23 cellular contexts compared by ENCODE assay signal in genomic region chr7:90621892-90622182, GRCh38. TPM values are rescaled to one million over a fixed set of nuclear protein-coding genes. Genes with fewer than 3 reads are reported as not detected.
DNase-seq lines count a peak whose midpoint lies in the region; ATAC-seq, FAIRE-seq and TF ChIP-seq lines count a peak whose summit lies in the region.
"Had no signal": no experiment of that assay in that cellular context is flagged by ENCODE, and none has a peak within 500 bp of the region (broad histone marks: within the 10 kb centered on the region; RNA-seq: fewer than 3 reads in every experiment).

No MANE protein-coding gene starts in this region.

- no peak for DNase-seq in left ventricle myocardium superior
- no peak for DNase-seq in right atrium auricular region (ENCODE audit: low spot score)
- no peak for DNase-seq in central memory CD8-positive, alpha-beta T cell (ENCODE audit: low spot score in 2 of 2)
- no peak for DNase-seq in left lung
- no peak for DNase-seq in urothelium cell line (ENCODE audit: low spot score)
- no peak for DNase-seq in RPMI8226
- no peak for DNase-seq in GDM1 (lab: John Stamatoyannopoulos, UW)
- DNase-seq: activated B cell treated with CpG ODN at 0.5 μM for 24 hours; activated CD8-positive, alpha-beta memory T cell treated with anti-CD3 and anti-CD28 coated beads for 24 hours; cortex of kidney; DMS 273 treated with DMSO at 0.1 percent for 48 hours; naive thymus-derived CD4-positive, alpha-beta T cell; NCI-H1092; NCI-H2081; NCI-H510A; SHP77 treated with DMSO at 0.1 percent for 48 hours; T-helper 2 cell; thyroid gland had no signal

- no peaks in the 10 kb centered on the region for H3K27me3 Mint-ChIP-seq in central memory CD8-positive, alpha-beta T cell
- H3K27me3 Mint-ChIP-seq: activated B cell treated with CpG ODN at 0.5 μM for 24 hours; activated naive CD8-positive, alpha-beta T cell had no signal

- FAIRE-seq in urothelium cell line (lab: Jason Lieb, UNC), result no peak

- H3K4me3 ChIP-seq in right atrium auricular region, result no peak overlapping the region
- H3K4me3 ChIP-seq in left lung, result no peak overlapping the region
- H3K4me3 ChIP-seq: prostate gland, thyroid gland had no signal

- no peaks in the 10 kb centered on the region for H3K4me1 Mint-ChIP-seq in central memory CD8-positive, alpha-beta T cell

- H3K27ac ChIP-seq in right atrium auricular region (no peak overlapping the region), left lung (peak overlapping the region in 1 of 2 donors; percentile 68)
- H3K27ac ChIP-seq: C4-2B, epithelial cell of prostate, prostate gland, thyroid gland had no signal

- no peaks in the 10 kb centered on the region for H3K9me3 ChIP-seq in right atrium auricular region
- H3K9me3 ChIP-seq in left lung, result no peaks in the 10 kb centered on the region
- H3K9me3 ChIP-seq: prostate gland, thyroid gland had no signal

- peaks cover 6% of the 10 kb centered on the region for H3K9me3 Mint-ChIP-seq in central memory CD8-positive, alpha-beta T cell
- H3K9me3 Mint-ChIP-seq: activated B cell treated with CpG ODN at 0.5 μM for 24 hours; naive thymus-derived CD4-positive, alpha-beta T cell had no signal

- H3K4me3 Mint-ChIP-seq in central memory CD8-positive, alpha-beta T cell, result no peak overlapping the region
- H3K4me3 Mint-ChIP-seq: activated B cell treated with CpG ODN at 0.5 μM for 24 hours; activated naive CD8-positive, alpha-beta T cell; naive thymus-derived CD4-positive, alpha-beta T cell had no signal

- H3K27me3 ChIP-seq in right atrium auricular region (no peaks in the 10 kb centered on the region), left lung (no peaks in the 10 kb centered on the region)
- H3K27me3 ChIP-seq: thyroid gland had no signal

- no peaks in the 10 kb centered on the region for H3K36me3 Mint-ChIP-seq in central memory CD8-positive, alpha-beta T cell (ENCODE audit: insufficient read depth)
- H3K36me3 Mint-ChIP-seq: activated naive CD8-positive, alpha-beta T cell; naive thymus-derived CD4-positive, alpha-beta T cell had no signal

- peak overlapping the region; percentile 47 for H3K27ac Mint-ChIP-seq in central memory CD8-positive, alpha-beta T cell (ENCODE audit: low read depth)
- H3K27ac Mint-ChIP-seq: activated naive CD8-positive, alpha-beta T cell; naive thymus-derived CD4-positive, alpha-beta T cell had no signal

- intact Hi-C loops in left ventricle myocardium superior (cut with micrococcal nuclease), result loop anchor here (10.0 kb wide), 1 partner anchor 47 kb away; no protein-coding TSS in a partner anchor
- intact Hi-C loops in left lung (cut with DNase I), result no loop called here

- H3K36me3 ChIP-seq in right atrium auricular region (no peaks in the 10 kb centered on the region), left lung (no peaks in the 10 kb centered on the region)
- H3K36me3 ChIP-seq: prostate gland, thyroid gland had no signal

- peaks cover 0 to 51% of the 10 kb centered on the region in 2 donors for H3K4me1 ChIP-seq in right atrium auricular region
- peaks cover 19 to 53% of the 10 kb centered on the region in 2 donors for H3K4me1 ChIP-seq in left lung
- H3K4me1 ChIP-seq: prostate gland had no signal

- TF ChIP-seq CTCF in right atrium auricular region (IDR thresholded peaks at IDR 0.05) (no peak), left lung (IDR thresholded peaks at IDR 0.05) (no peak)

- ATAC-seq in left ventricle myocardium superior (peak; percentile 37), left lung (peak; percentile 26), HG02759 (IDR thresholded peaks at IDR 0.05; ENCODE audit: unreplicated experiment) (no peak)
- no peak for ATAC-seq in central memory CD8-positive, alpha-beta T cell (replicated peaks; ENCODE audit: extremely low read depth, poor library complexity, severe bottlenecking)

RNA-seq across cellular contexts. Expression of gene CDK14, which starts 25.7 kb away (rescaled TPM):
- total RNA-seq in left ventricle myocardium superior, result 23.9 TPM
- total RNA-seq in right atrium auricular region, result 10 to 100 TPM; 21.5 to 37.9 TPM
- total RNA-seq in left lung, result 10 to 100 TPM; 37.5 to 45.1 TPM

Comparison
In these comparisons a context has a peak if more than half of its experiments do, and no peak if none do; other contexts are left out.
1. ATAC-seq: peak in left ventricle myocardium superior (single experiment) and left lung (single experiment); none in central memory CD8-positive, alpha-beta T cell (single experiment) and HG02759 (single experiment).